Comparison of ENCODE assay signal across 17 cellular contexts in the genomic region with DNA sequence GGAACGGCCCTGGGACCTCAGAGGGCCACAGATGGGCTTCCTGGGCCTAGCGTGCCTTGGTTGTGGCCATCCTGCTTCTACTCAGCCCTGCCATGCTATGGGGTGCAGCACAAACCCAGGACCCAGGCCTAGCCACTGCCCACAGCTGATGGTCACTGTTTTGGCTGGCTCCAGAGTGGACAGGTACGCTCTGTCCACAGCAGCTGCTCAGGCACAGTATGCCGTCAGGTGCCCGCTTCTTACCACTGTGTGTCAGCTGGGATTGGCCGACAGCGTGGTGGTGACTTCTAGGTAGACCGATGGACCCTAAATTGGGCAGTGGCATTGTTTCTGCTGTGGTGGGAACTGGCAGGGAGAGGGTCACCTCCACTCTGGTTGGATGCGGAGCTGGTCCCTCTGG. TPM values are rescaled to one million over a fixed set of nuclear protein-coding genes. Genes with fewer than 3 reads are reported as not detected.
DNase-seq lines count a peak whose midpoint lies in the region; ATAC-seq and TF ChIP-seq lines count a peak whose summit lies in the region.
"Had no signal": no experiment of that assay in that cellular context is flagged by ENCODE, and none has a peak within 500 bp of the region (broad histone marks: within the 10 kb centered on the region; RNA-seq: fewer than 3 reads in every experiment).

No MANE protein-coding gene starts in this region.

- peaks cover 0 to 26% of the 10 kb centered on the region in 2 donors for H3K36me3 ChIP-seq in vagina
- H3K36me3 ChIP-seq: ovary had no signal

- peaks cover 0 to 3% of the 10 kb centered on the region in 2 donors for H3K9me3 Mint-ChIP-seq in natural killer cell
- H3K9me3 Mint-ChIP-seq in natural killer cell treated with Interleukin-12 subunit alpha and Interleukin-12 subunit beta and Interleukin-15 and Interleukin-18, amount 100 ng/mL, for 72 hours = no peaks in the 10 kb centered on the region
- H3K9me3 Mint-ChIP-seq in effector memory CD8-positive, alpha-beta T cell = no peaks in the 10 kb centered on the region

- no peak for TF ChIP-seq POLR2A in vagina (IDR thresholded peaks at IDR 0.05)

- no peaks in the 10 kb centered on the region for H3K27me3 Mint-ChIP-seq in natural killer cell (ENCODE audit: low read depth in 2 of 2)
- H3K27me3 Mint-ChIP-seq in natural killer cell treated with Interleukin-12 subunit alpha and Interleukin-12 subunit beta and Interleukin-15 and Interleukin-18, amount 100 ng/mL, for 72 hours = no peaks in the 10 kb centered on the region
- H3K27me3 Mint-ChIP-seq in effector memory CD8-positive, alpha-beta T cell = no peaks in the 10 kb centered on the region

- ATAC-seq in natural killer cell (no peak), GM18907 (IDR thresholded peaks at IDR 0.05; ENCODE audit: unreplicated experiment) (no peak)
- ATAC-seq in natural killer cell treated with Interleukin-12 subunit alpha and Interleukin-12 subunit beta and Interleukin-15 and Interleukin-18, amount 100 ng/mL, for 72 hours = no peak
- no peak for ATAC-seq in effector memory CD8-positive, alpha-beta T cell (replicated peaks)
- ATAC-seq: activated CD4-positive, CD25-positive, alpha-beta regulatory T cell treated with anti-CD3 and anti-CD28 coated beads, Interleukin-2, amount 50 U/mL, for 24 hours had no signal

- intact Hi-C loops in natural killer cell (cut with micrococcal nuclease) (no loop called here), posterior vena cava (cut with DNase I) (no loop called here), vagina (cut with DNase I) (no loop called here)

- peaks cover 12% of the 10 kb centered on the region for H3K36me3 Mint-ChIP-seq in natural killer cell
- peaks cover 7% of the 10 kb centered on the region for H3K36me3 Mint-ChIP-seq in natural killer cell treated with Interleukin-12 subunit alpha and Interleukin-12 subunit beta and Interleukin-15 and Interleukin-18, amount 100 ng/mL, for 72 hours
- H3K36me3 Mint-ChIP-seq in effector memory CD8-positive, alpha-beta T cell (ENCODE audit: insufficient read depth) = peaks cover 96% of the 10 kb centered on the region

- peak overlapping the region; percentile 76 for H3K27ac ChIP-seq in vagina
- H3K27ac ChIP-seq: ovary had no signal

- H3K4me1 ChIP-seq in vagina = peaks cover 73% of the 10 kb centered on the region

- DNase-seq in natural killer cell = no peak
- DNase-seq in natural killer cell treated with Interleukin-12 subunit alpha and Interleukin-12 subunit beta and Interleukin-15 and Interleukin-18, amount 100 ng/mL, for 72 hours (ENCODE audit: low spot score) = no peak
- no peak for DNase-seq in effector memory CD8-positive, alpha-beta T cell
- DNase-seq in posterior vena cava (ENCODE audit: low spot score) = peak; percentile 58
- no peak for DNase-seq in vagina (ENCODE audit: extremely low spot score in 2 of 2)
- DNase-seq in NCI-H1694 treated with DMSO at 0.1 percent for 48 hours (lab: John Stamatoyannopoulos, UW) = no peak
- no peak for DNase-seq in HPDE6-E6E7 (ENCODE audit: extremely low spot score)
- DNase-seq: activated CD8-positive, alpha-beta memory T cell treated with anti-CD3 and anti-CD28 coated beads, Interleukin-2, amount 50 U/mL, for 48 hours; Calu3; islet precursor cell; midbrain; RPMI8226; stimulated activated naive CD4-positive, alpha-beta T cell treated with Interleukin-2 at 50 U/mL for 16 hours had no signal

- TF ChIP-seq CTCF in natural killer cell (IDR thresholded peaks at IDR 0.05) = no peak
- TF ChIP-seq CTCF in vagina (IDR thresholded peaks at IDR 0.05) = no peak

- no peaks in the 10 kb centered on the region for H3K27me3 ChIP-seq in vagina
- H3K27me3 ChIP-seq: ovary had no signal

- H3K4me3 Mint-ChIP-seq in natural killer cell = no peak overlapping the region
- no peak overlapping the region for H3K4me3 Mint-ChIP-seq in natural killer cell treated with Interleukin-12 subunit alpha and Interleukin-12 subunit beta and Interleukin-15 and Interleukin-18, amount 100 ng/mL, for 72 hours
- no peak overlapping the region for H3K4me3 Mint-ChIP-seq in effector memory CD8-positive, alpha-beta T cell

- peaks cover 55 to 92% of the 10 kb centered on the region in 2 donors for H3K4me1 Mint-ChIP-seq in natural killer cell
- H3K4me1 Mint-ChIP-seq in natural killer cell treated with Interleukin-12 subunit alpha and Interleukin-12 subunit beta and Interleukin-15 and Interleukin-18, amount 100 ng/mL, for 72 hours (ENCODE audit: low read depth in 2 of 2) = peaks cover 55 to 60% of the 10 kb centered on the region in 2 donors
- H3K4me1 Mint-ChIP-seq in effector memory CD8-positive, alpha-beta T cell (ENCODE audit: low read depth in 2 of 2) = peaks cover 46 to 57% of the 10 kb centered on the region in 2 donors

- no peaks in the 10 kb centered on the region for H3K9me3 ChIP-seq in vagina
- H3K9me3 ChIP-seq: ovary had no signal

- H3K4me3 ChIP-seq in vagina = no peak overlapping the region
- H3K4me3 ChIP-seq: ovary, smooth muscle cell had no signal

- peak overlapping the region; percentile 22 to 88 for H3K27ac Mint-ChIP-seq in natural killer cell
- H3K27ac Mint-ChIP-seq in natural killer cell treated with Interleukin-12 subunit alpha and Interleukin-12 subunit beta and Interleukin-15 and Interleukin-18, amount 100 ng/mL, for 72 hours = peak overlapping the region in 1 of 2 donors; percentile 53
- H3K27ac Mint-ChIP-seq in effector memory CD8-positive, alpha-beta T cell = peak overlapping the region; percentile 73 to 99

RNA-seq across cellular contexts. Expression of gene KLF13, which starts 47.3 kb away (rescaled TPM):
- total RNA-seq in natural killer cell (100 to 1,000 TPM; 277 to 328 (median 300) TPM), posterior vena cava (10 to 100 TPM; 49.6 to 97.8 TPM), vagina (30.9 TPM)
- total RNA-seq in natural killer cell treated with Interleukin-12 subunit alpha and Interleukin-12 subunit beta and Interleukin-15 and Interleukin-18, amount 100 ng/mL, for 72 hours = 100 to 1,000 TPM in 1 of 2 donors, 10 to 100 TPM in 1; 95.1 to 153 TPM
